25 cellular contexts compared by ENCODE assay signal in genomic region chr9:23380821-23381220, GRCh38.
"Had no signal": no experiment of that assay in that cellular context is flagged by ENCODE, and none has a peak within 500 bp of the region (broad histone marks: within the 10 kb centered on the region; RNA-seq: fewer than 3 reads in every experiment).

No MANE protein-coding gene starts in this region.

- H3K4me3 ChIP-seq: dorsolateral prefrontal cortex, esophagus muscularis mucosa, gastrocnemius medialis, heart right ventricle, left ventricle myocardium inferior, lower lobe of right lung, psoas muscle, right lobe of liver, spleen, tibial artery, upper lobe of left lung, uterus had no signal

- H3K9me3 ChIP-seq: esophagus muscularis mucosa, gastrocnemius medialis, lower lobe of right lung, psoas muscle, right lobe of liver, tibial artery, upper lobe of left lung, uterus had no signal

- DNase-seq: cortex of kidney; dorsolateral prefrontal cortex; effector CD8-positive, alpha-beta T cell; gastrocnemius medialis; heart right ventricle; hypothalamus; islet precursor cell; left ventricle myocardium inferior; lower lobe of right lung; mesenchymal stem cell; naive thymus-derived CD4-positive, alpha-beta T cell; nephron progenitor cell; psoas muscle; retina; right lobe of liver; spleen; stimulated activated CD4-positive, alpha-beta T cell treated with anti-CD3 and anti-CD28 coated beads, Interleukin-15, amount 100 ng/mL, for 24 hours; stimulated activated CD4-positive, alpha-beta T cell treated with anti-CD3 and anti-CD28 coated beads, Interleukin-1b, Interleukin-23, amount 100 ng/mL, for 48 hours; stimulated activated CD4-positive, alpha-beta T cell treated with anti-CD3 and anti-CD28 coated beads, Interleukin-4, amount 100 ng/mL, for 24 hours; tibial artery; upper lobe of left lung; uterus had no signal

- H3K4me1 ChIP-seq: esophagus muscularis mucosa, gastrocnemius medialis, heart right ventricle, left ventricle myocardium inferior, lower lobe of right lung, psoas muscle, spleen, upper lobe of left lung, uterus had no signal

- H3K36me3 ChIP-seq: esophagus muscularis mucosa, gastrocnemius medialis, heart right ventricle, left ventricle myocardium inferior, lower lobe of right lung, right lobe of liver, spleen, tibial artery, upper lobe of left lung, uterus had no signal

- H3K27me3 ChIP-seq: esophagus muscularis mucosa, gastrocnemius medialis, heart right ventricle, right lobe of liver, spleen, tibial artery, upper lobe of left lung, uterus had no signal

- ATAC-seq: gastrocnemius medialis; heart right ventricle; lower lobe of right lung; naive thymus-derived CD4-positive, alpha-beta T cell; psoas muscle; stimulated activated memory B cell treated with anti-CD40 and anti-IgM and Interleukin-4, amounts not matched to agents 10 μg/mL and 1 μg/mL and 100 μg/mL, for 72 hours had no signal

- H3K27ac ChIP-seq: dorsolateral prefrontal cortex, epithelial cell of prostate, esophagus muscularis mucosa, gastrocnemius medialis, heart right ventricle, left ventricle myocardium inferior, lower lobe of right lung, psoas muscle, right lobe of liver, spleen, upper lobe of left lung, uterus had no signal
